26 cellular contexts compared by ENCODE assay signal in genomic region chr12:52630104-52630500, GRCh38. TPM values are rescaled to one million over a fixed set of nuclear protein-coding genes. Genes with fewer than 3 reads are reported as not detected.
DNase-seq lines count a peak whose midpoint lies in the region; ATAC-seq and TF ChIP-seq lines count a peak whose summit lies in the region.
"Had no signal": no experiment of that assay in that cellular context is flagged by ENCODE, and none has a peak within 500 bp of the region (broad histone marks: within the 10 kb centered on the region; RNA-seq: fewer than 3 reads in every experiment).

No MANE protein-coding gene starts in this region.

- H3K9me3 ChIP-seq in CD4-positive, alpha-beta T cell (ENCODE audit: control insufficient read depth, low read length): no peaks in the 10 kb centered on the region
- no peaks in the 10 kb centered on the region for H3K9me3 ChIP-seq in HAP-1
- H3K9me3 ChIP-seq: ascending aorta, BE2C, sigmoid colon had no signal

- H3K27ac ChIP-seq in CD4-positive, alpha-beta T cell (ENCODE audit: low read depth, low read length): no peak overlapping the region
- H3K27ac ChIP-seq: ascending aorta, sigmoid colon had no signal

- no peak overlapping the region for H3K4me3 ChIP-seq in HAP-1
- H3K4me3 ChIP-seq: ascending aorta, GM12878, GM23338, sigmoid colon had no signal

- ATAC-seq in activated CD8-positive, alpha-beta T cell treated with anti-CD3 and anti-CD28 coated beads, Interleukin-2, amount 10 ng/mL, durations not matched to agents 7 days and 5 days: no peak
- ATAC-seq in activated CD8-positive, alpha-beta T cell treated with anti-CD3 and anti-CD28 coated beads for 36 hours: no peak
- ATAC-seq in CD4-positive, alpha-beta T cell (ENCODE audit: poor library complexity): no peak
- ATAC-seq in activated naive CD8-positive, alpha-beta T cell treated with anti-CD3 and anti-CD28 coated beads, Interleukin-2, amount 10 ng/mL, durations not matched to agents 7 days and 5 days (ENCODE audit: low read depth): no peak
- ATAC-seq in natural killer cell treated with Interleukin-12 subunit alpha and Interleukin-12 subunit beta and Interleukin-15 and Interleukin-18, amount 100 ng/mL, for 72 hours: peak in 1 of 2 donors; percentile 52
- ATAC-seq: GM12878, GM23338 had no signal

- H3K9me3 Mint-ChIP-seq in activated CD8-positive, alpha-beta T cell treated with anti-CD3 and anti-CD28 coated beads, Interleukin-2, amount 10 ng/mL, durations not matched to agents 7 days and 5 days (ENCODE audit: insufficient read depth): no peaks in the 10 kb centered on the region
- H3K9me3 Mint-ChIP-seq in activated CD8-positive, alpha-beta T cell treated with anti-CD3 and anti-CD28 coated beads for 36 hours: no peaks in the 10 kb centered on the region
- H3K9me3 Mint-ChIP-seq in CD4-positive, alpha-beta T cell: no peaks in the 10 kb centered on the region
- H3K9me3 Mint-ChIP-seq in activated naive CD8-positive, alpha-beta T cell treated with anti-CD3 and anti-CD28 coated beads, Interleukin-2, amount 10 ng/mL, durations not matched to agents 7 days and 5 days: no peaks in the 10 kb centered on the region
- H3K9me3 Mint-ChIP-seq in natural killer cell treated with Interleukin-12 subunit alpha and Interleukin-12 subunit beta and Interleukin-15 and Interleukin-18, amount 100 ng/mL, for 72 hours: no peaks in the 10 kb centered on the region
- H3K9me3 Mint-ChIP-seq: activated B cell treated with CpG ODN at 0.5 μM for 24 hours; dendritic cell treated with granulocyte-macrophage colony-stimulating factor and Interleukin-4, amounts not matched to agents 40 ng/mL and 50 ng/mL, for 4 days; GM23338; neural crest cell had no signal

- POLR2A ChIA-PET in activated CD8-positive, alpha-beta T cell treated with anti-CD3 and anti-CD28 coated beads, Interleukin-2, amount 10 ng/mL, durations not matched to agents 7 days and 5 days (lab: Charles Lee): no interaction called here
- POLR2A ChIA-PET in activated CD8-positive, alpha-beta T cell treated with anti-CD3 and anti-CD28 coated beads for 36 hours (lab: Charles Lee): no interaction called here
- POLR2A ChIA-PET in CD4-positive, alpha-beta T cell (lab: Charles Lee): interaction anchor here (1.0 to 2.2 kb wide), 4 partner anchors 11 to 44 kb away, joined by 3 to 15 read pairs (median 5); partner anchors contain the start of gene KRT73
- POLR2A ChIA-PET in activated naive CD8-positive, alpha-beta T cell treated with anti-CD3 and anti-CD28 coated beads, Interleukin-2, amount 10 ng/mL, durations not matched to agents 7 days and 5 days (lab: Charles Lee): interaction anchor here (0.5 to 0.7 kb wide), 2 partner anchors 14 to 75 kb away, joined by 3 read pairs; no protein-coding TSS in a partner anchor

- intact Hi-C loops in activated CD8-positive, alpha-beta T cell treated with anti-CD3 and anti-CD28 coated beads for 36 hours (cut with micrococcal nuclease): no loop called here
- intact Hi-C loops in CD4-positive, alpha-beta T cell (cut with DNase I, micrococcal nuclease): no loop called here

- CTCF ChIA-PET in activated CD8-positive, alpha-beta T cell treated with anti-CD3 and anti-CD28 coated beads, Interleukin-2, amount 10 ng/mL, durations not matched to agents 7 days and 5 days (lab: Charles Lee): interaction anchor here (0.7 to 1.0 kb wide), 3 partner anchors 20 to 249 kb away, joined by 3 to 4 read pairs (median 4); no protein-coding TSS in a partner anchor
- CTCF ChIA-PET in activated CD8-positive, alpha-beta T cell treated with anti-CD3 and anti-CD28 coated beads for 36 hours (lab: Charles Lee): no interaction called here
- CTCF ChIA-PET in CD4-positive, alpha-beta T cell (lab: Charles Lee): no interaction called here

- TF ChIP-seq CTCF in activated CD8-positive, alpha-beta T cell treated with anti-CD3 and anti-CD28 coated beads for 36 hours (IDR thresholded peaks at IDR 0.05): no peak
- no peak for TF ChIP-seq CTCF in CD4-positive, alpha-beta T cell (IDR thresholded peaks at IDR 0.05)

- H3K27me3 ChIP-seq in CD4-positive, alpha-beta T cell (ENCODE audit: control insufficient read depth, insufficient read depth, low read length): no peaks in the 10 kb centered on the region
- H3K27me3 ChIP-seq in HAP-1 (ENCODE audit: low read depth): peaks cover 3% of the 10 kb centered on the region; the same call in 1 of the 2 replicates
- H3K27me3 ChIP-seq: ascending aorta, sigmoid colon had no signal

- no peak overlapping the region for H3K4me3 Mint-ChIP-seq in activated CD8-positive, alpha-beta T cell treated with anti-CD3 and anti-CD28 coated beads, Interleukin-2, amount 10 ng/mL, durations not matched to agents 7 days and 5 days
- no peak overlapping the region for H3K4me3 Mint-ChIP-seq in activated CD8-positive, alpha-beta T cell treated with anti-CD3 and anti-CD28 coated beads for 36 hours
- peak overlapping the region; percentile 91 for H3K4me3 Mint-ChIP-seq in CD4-positive, alpha-beta T cell
- no peak overlapping the region for H3K4me3 Mint-ChIP-seq in activated naive CD8-positive, alpha-beta T cell treated with anti-CD3 and anti-CD28 coated beads, Interleukin-2, amount 10 ng/mL, durations not matched to agents 7 days and 5 days
- peak overlapping the region; percentile 10 for H3K4me3 Mint-ChIP-seq in natural killer cell treated with Interleukin-12 subunit alpha and Interleukin-12 subunit beta and Interleukin-15 and Interleukin-18, amount 100 ng/mL, for 72 hours
- H3K4me3 Mint-ChIP-seq: activated B cell treated with CpG ODN at 0.5 μM for 24 hours; dendritic cell treated with granulocyte-macrophage colony-stimulating factor and Interleukin-4, amounts not matched to agents 40 ng/mL and 50 ng/mL, for 4 days; GM23338; neural crest cell had no signal

- peaks cover 2% of the 10 kb centered on the region for H3K36me3 Mint-ChIP-seq in activated CD8-positive, alpha-beta T cell treated with anti-CD3 and anti-CD28 coated beads, Interleukin-2, amount 10 ng/mL, durations not matched to agents 7 days and 5 days (ENCODE audit: low read depth)
- no peaks in the 10 kb centered on the region for H3K36me3 Mint-ChIP-seq in activated CD8-positive, alpha-beta T cell treated with anti-CD3 and anti-CD28 coated beads for 36 hours (ENCODE audit: low read depth)
- peaks cover 10% of the 10 kb centered on the region for H3K36me3 Mint-ChIP-seq in CD4-positive, alpha-beta T cell (ENCODE audit: low read depth)
- no peaks in the 10 kb centered on the region for H3K36me3 Mint-ChIP-seq in activated naive CD8-positive, alpha-beta T cell treated with anti-CD3 and anti-CD28 coated beads, Interleukin-2, amount 10 ng/mL, durations not matched to agents 7 days and 5 days
- H3K36me3 Mint-ChIP-seq in natural killer cell treated with Interleukin-12 subunit alpha and Interleukin-12 subunit beta and Interleukin-15 and Interleukin-18, amount 100 ng/mL, for 72 hours: no peaks in the 10 kb centered on the region

- peaks cover 7% of the 10 kb centered on the region for H3K27me3 Mint-ChIP-seq in activated CD8-positive, alpha-beta T cell treated with anti-CD3 and anti-CD28 coated beads, Interleukin-2, amount 10 ng/mL, durations not matched to agents 7 days and 5 days (ENCODE audit: low read depth)
- no peaks in the 10 kb centered on the region for H3K27me3 Mint-ChIP-seq in activated CD8-positive, alpha-beta T cell treated with anti-CD3 and anti-CD28 coated beads for 36 hours
- no peaks in the 10 kb centered on the region for H3K27me3 Mint-ChIP-seq in CD4-positive, alpha-beta T cell
- H3K27me3 Mint-ChIP-seq in activated naive CD8-positive, alpha-beta T cell treated with anti-CD3 and anti-CD28 coated beads, Interleukin-2, amount 10 ng/mL, durations not matched to agents 7 days and 5 days: peaks cover 5% of the 10 kb centered on the region
- H3K27me3 Mint-ChIP-seq in natural killer cell treated with Interleukin-12 subunit alpha and Interleukin-12 subunit beta and Interleukin-15 and Interleukin-18, amount 100 ng/mL, for 72 hours: no peaks in the 10 kb centered on the region

- peak overlapping the region; percentile 79 for H3K27ac Mint-ChIP-seq in activated CD8-positive, alpha-beta T cell treated with anti-CD3 and anti-CD28 coated beads, Interleukin-2, amount 10 ng/mL, durations not matched to agents 7 days and 5 days
- no peak overlapping the region for H3K27ac Mint-ChIP-seq in activated CD8-positive, alpha-beta T cell treated with anti-CD3 and anti-CD28 coated beads for 36 hours
- peak overlapping the region; percentile 89 for H3K27ac Mint-ChIP-seq in CD4-positive, alpha-beta T cell
- H3K27ac Mint-ChIP-seq in activated naive CD8-positive, alpha-beta T cell treated with anti-CD3 and anti-CD28 coated beads, Interleukin-2, amount 10 ng/mL, durations not matched to agents 7 days and 5 days: no peak overlapping the region
- peak overlapping the region in 1 of 2 donors; percentile 62 for H3K27ac Mint-ChIP-seq in natural killer cell treated with Interleukin-12 subunit alpha and Interleukin-12 subunit beta and Interleukin-15 and Interleukin-18, amount 100 ng/mL, for 72 hours
- H3K27ac Mint-ChIP-seq: activated B cell treated with CpG ODN at 0.5 μM for 24 hours; dendritic cell treated with granulocyte-macrophage colony-stimulating factor and Interleukin-4, amounts not matched to agents 40 ng/mL and 50 ng/mL, for 4 days; GM23338; progenitor cell of endocrine pancreas had no signal

- H3K4me1 Mint-ChIP-seq in activated CD8-positive, alpha-beta T cell treated with anti-CD3 and anti-CD28 coated beads, Interleukin-2, amount 10 ng/mL, durations not matched to agents 7 days and 5 days (ENCODE audit: low read depth): peaks cover 63% of the 10 kb centered on the region
- peaks cover 56% of the 10 kb centered on the region for H3K4me1 Mint-ChIP-seq in activated CD8-positive, alpha-beta T cell treated with anti-CD3 and anti-CD28 coated beads for 36 hours (ENCODE audit: low read depth)
- peaks cover 89% of the 10 kb centered on the region for H3K4me1 Mint-ChIP-seq in CD4-positive, alpha-beta T cell (ENCODE audit: low read depth)
- peaks cover 41% of the 10 kb centered on the region for H3K4me1 Mint-ChIP-seq in activated naive CD8-positive, alpha-beta T cell treated with anti-CD3 and anti-CD28 coated beads, Interleukin-2, amount 10 ng/mL, durations not matched to agents 7 days and 5 days
- peaks cover 44 to 64% of the 10 kb centered on the region in 2 donors for H3K4me1 Mint-ChIP-seq in natural killer cell treated with Interleukin-12 subunit alpha and Interleukin-12 subunit beta and Interleukin-15 and Interleukin-18, amount 100 ng/mL, for 72 hours (ENCODE audit: low read depth in 2 of 2)
- H3K4me1 Mint-ChIP-seq: activated B cell treated with CpG ODN at 0.5 μM for 24 hours, neural crest cell had no signal

- no peaks in the 10 kb centered on the region for H3K4me1 ChIP-seq in HAP-1
- H3K4me1 ChIP-seq: ascending aorta, BE2C had no signal

- DNase-seq in activated CD8-positive, alpha-beta T cell treated with anti-CD3 and anti-CD28 coated beads, Interleukin-2, amount 10 ng/mL, durations not matched to agents 7 days and 5 days: no peak
- DNase-seq in activated CD8-positive, alpha-beta T cell treated with anti-CD3 and anti-CD28 coated beads for 36 hours: no peak
- DNase-seq in CD4-positive, alpha-beta T cell: no peak
- DNase-seq in activated naive CD8-positive, alpha-beta T cell treated with anti-CD3 and anti-CD28 coated beads, Interleukin-2, amount 10 ng/mL, durations not matched to agents 7 days and 5 days: peak; percentile 24
- no peak for DNase-seq in natural killer cell treated with Interleukin-12 subunit alpha and Interleukin-12 subunit beta and Interleukin-15 and Interleukin-18, amount 100 ng/mL, for 72 hours (ENCODE audit: low spot score)
- no peak for DNase-seq in HAP-1 (ENCODE audit: low spot score in 2 of 2)
- DNase-seq in mucosa of gallbladder (ENCODE audit: low spot score): no peak
- no peak for DNase-seq in stimulated activated CD4-positive, alpha-beta T cell treated with anti-CD3 and anti-CD28 coated beads, Interleukin-4, amount 100 ng/mL, for 1 hour
- DNase-seq: activated B cell treated with CpG ODN at 0.5 μM for 24 hours; activated effector memory CD4-positive, alpha-beta T cell treated with anti-CD3 and anti-CD28 coated beads, Interleukin-2, amount 50 U/mL, for 16 hours; BE2C; Calu3; Karpas-422; NCI-H187 treated with DMSO at 0.1 percent for 48 hours; NCI-H526; SHP77 treated with DMSO at 0.1 percent for 48 hours; sigmoid colon; SW 1271 had no signal

- H3K36me3 ChIP-seq in HAP-1 (replicated peaks): no peaks in the 10 kb centered on the region
- H3K36me3 ChIP-seq: ascending aorta, BE2C, sigmoid colon had no signal

- in situ Hi-C loops in HAP-1 (cut with MboI; ENCODE audit: low sequenced_read_pairs): no loop called here

RNA-seq across cellular contexts. Expression of gene KRT73, which starts 11.7 kb away (rescaled TPM):
- under 1 TPM; 0.45 to 0.91 TPM for total RNA-seq in activated CD8-positive, alpha-beta T cell treated with anti-CD3 and anti-CD28 coated beads, Interleukin-2, amount 10 ng/mL, durations not matched to agents 7 days and 5 days
- total RNA-seq in activated CD8-positive, alpha-beta T cell treated with anti-CD3 and anti-CD28 coated beads for 36 hours: under 1 TPM in 1 of 2 experiments, not detected in 1; 0.20 TPM
- 10 to 100 TPM; 67.2 to 69.7 TPM for total RNA-seq in CD4-positive, alpha-beta T cell
- under 1 TPM; 0.42 to 0.60 TPM for total RNA-seq in activated naive CD8-positive, alpha-beta T cell treated with anti-CD3 and anti-CD28 coated beads, Interleukin-2, amount 10 ng/mL, durations not matched to agents 7 days and 5 days
- total RNA-seq in natural killer cell treated with Interleukin-12 subunit alpha and Interleukin-12 subunit beta and Interleukin-15 and Interleukin-18, amount 100 ng/mL, for 72 hours: under 1 TPM in 1 of 2 donors, not detected in 1; 0.52 TPM
- not detected for total RNA-seq in mucosa of gallbladder
- total RNA-seq: activated B cell treated with CpG ODN at 0.5 μM for 24 hours, ascending aorta, Calu3, cardiac septum, fibroblast of lung, GM12878, GM23338, neural crest cell, progenitor cell of endocrine pancreas, sigmoid colon had no signal

RNA-seq across cellular contexts. Expression of gene KRT2, which starts 21.9 kb away (rescaled TPM):
- total RNA-seq in activated CD8-positive, alpha-beta T cell treated with anti-CD3 and anti-CD28 coated beads, Interleukin-2, amount 10 ng/mL, durations not matched to agents 7 days and 5 days: under 1 TPM in 1 of 2 experiments, not detected in 1; 0.10 TPM
- not detected for total RNA-seq in activated CD8-positive, alpha-beta T cell treated with anti-CD3 and anti-CD28 coated beads for 36 hours
- 1 to 10 TPM; 1.7 to 2.1 TPM for total RNA-seq in CD4-positive, alpha-beta T cell
- total RNA-seq in activated naive CD8-positive, alpha-beta T cell treated with anti-CD3 and anti-CD28 coated beads, Interleukin-2, amount 10 ng/mL, durations not matched to agents 7 days and 5 days: not detected
- not detected for total RNA-seq in natural killer cell treated with Interleukin-12 subunit alpha and Interleukin-12 subunit beta and Interleukin-15 and Interleukin-18, amount 100 ng/mL, for 72 hours
- not detected for total RNA-seq in mucosa of gallbladder
- total RNA-seq: activated B cell treated with CpG ODN at 0.5 μM for 24 hours, ascending aorta, Calu3, cardiac septum, fibroblast of lung, GM23338, neural crest cell, progenitor cell of endocrine pancreas, sigmoid colon had no signal

RNA-seq across cellular contexts. Expression of gene KRT72, which starts 28.8 kb away (rescaled TPM):
- under 1 TPM; 0.40 to 0.44 TPM for total RNA-seq in activated CD8-positive, alpha-beta T cell treated with anti-CD3 and anti-CD28 coated beads, Interleukin-2, amount 10 ng/mL, durations not matched to agents 7 days and 5 days
- under 1 TPM; 0.16 to 0.32 TPM for total RNA-seq in activated CD8-positive, alpha-beta T cell treated with anti-CD3 and anti-CD28 coated beads for 36 hours
- total RNA-seq in CD4-positive, alpha-beta T cell: 10 to 100 TPM; 82.2 to 83.4 TPM
- total RNA-seq in activated naive CD8-positive, alpha-beta T cell treated with anti-CD3 and anti-CD28 coated beads, Interleukin-2, amount 10 ng/mL, durations not matched to agents 7 days and 5 days: under 1 TPM; 0.65 to 0.67 TPM
- under 1 TPM in 1 of 2 donors, not detected in 1; 0.43 TPM for total RNA-seq in natural killer cell treated with Interleukin-12 subunit alpha and Interleukin-12 subunit beta and Interleukin-15 and Interleukin-18, amount 100 ng/mL, for 72 hours
- total RNA-seq in mucosa of gallbladder: not detected
- total RNA-seq: activated B cell treated with CpG ODN at 0.5 μM for 24 hours, ascending aorta, Calu3, cardiac septum, fibroblast of lung, GM12878, GM23338, neural crest cell, progenitor cell of endocrine pancreas, sigmoid colon had no signal

RNA-seq across cellular contexts. Expression of gene KRT1, which starts 50.1 kb away (rescaled TPM):
- not detected for total RNA-seq in activated CD8-positive, alpha-beta T cell treated with anti-CD3 and anti-CD28 coated beads, Interleukin-2, amount 10 ng/mL, durations not matched to agents 7 days and 5 days
- not detected for total RNA-seq in activated CD8-positive, alpha-beta T cell treated with anti-CD3 and anti-CD28 coated beads for 36 hours
- 1 to 10 TPM; 3.9 to 4.0 TPM for total RNA-seq in CD4-positive, alpha-beta T cell
- total RNA-seq in activated naive CD8-positive, alpha-beta T cell treated with anti-CD3 and anti-CD28 coated beads, Interleukin-2, amount 10 ng/mL, durations not matched to agents 7 days and 5 days: not detected
- total RNA-seq in natural killer cell treated with Interleukin-12 subunit alpha and Interleukin-12 subunit beta and Interleukin-15 and Interleukin-18, amount 100 ng/mL, for 72 hours: not detected
- total RNA-seq in mucosa of gallbladder: 2.9 TPM
- total RNA-seq: activated B cell treated with CpG ODN at 0.5 μM for 24 hours, ascending aorta, Calu3, cardiac septum, fibroblast of lung, GM12878, GM23338, neural crest cell, progenitor cell of endocrine pancreas, sigmoid colon had no signal

RNA-seq across cellular contexts. Expression of gene KRT74, which starts 56.5 kb away (rescaled TPM):
- total RNA-seq in activated CD8-positive, alpha-beta T cell treated with anti-CD3 and anti-CD28 coated beads, Interleukin-2, amount 10 ng/mL, durations not matched to agents 7 days and 5 days: not detected
- not detected for total RNA-seq in activated CD8-positive, alpha-beta T cell treated with anti-CD3 and anti-CD28 coated beads for 36 hours
- under 1 TPM; 0.30 to 0.34 TPM for total RNA-seq in CD4-positive, alpha-beta T cell
- total RNA-seq in activated naive CD8-positive, alpha-beta T cell treated with anti-CD3 and anti-CD28 coated beads, Interleukin-2, amount 10 ng/mL, durations not matched to agents 7 days and 5 days: not detected
- not detected for total RNA-seq in natural killer cell treated with Interleukin-12 subunit alpha and Interleukin-12 subunit beta and Interleukin-15 and Interleukin-18, amount 100 ng/mL, for 72 hours
- total RNA-seq in mucosa of gallbladder: not detected
- total RNA-seq: activated B cell treated with CpG ODN at 0.5 μM for 24 hours, ascending aorta, Calu3, cardiac septum, fibroblast of lung, GM12878, GM23338, neural crest cell, progenitor cell of endocrine pancreas, sigmoid colon had no signal

Comparison
In these comparisons a context has a peak if more than half of its experiments do, and no peak if none do; other contexts are left out.
1. H3K27ac Mint-ChIP-seq: peak in activated CD8-positive, alpha-beta T cell treated with anti-CD3 and anti-CD28 coated beads, Interleukin-2, amount 10 ng/mL, durations not matched to agents 7 days and 5 days (single experiment) and CD4-positive, alpha-beta T cell (single experiment); none in activated CD8-positive, alpha-beta T cell treated with anti-CD3 and anti-CD28 coated beads for 36 hours (single experiment) and activated naive CD8-positive, alpha-beta T cell treated with anti-CD3 and anti-CD28 coated beads, Interleukin-2, amount 10 ng/mL, durations not matched to agents 7 days and 5 days (single experiment).
2. H3K4me3 Mint-ChIP-seq: peak in CD4-positive, alpha-beta T cell (single experiment) and natural killer cell treated with Interleukin-12 subunit alpha and Interleukin-12 subunit beta and Interleukin-15 and Interleukin-18, amount 100 ng/mL, for 72 hours (single experiment); none in activated CD8-positive, alpha-beta T cell treated with anti-CD3 and anti-CD28 coated beads, Interleukin-2, amount 10 ng/mL, durations not matched to agents 7 days and 5 days (single experiment), activated CD8-positive, alpha-beta T cell treated with anti-CD3 and anti-CD28 coated beads for 36 hours (single experiment) and activated naive CD8-positive, alpha-beta T cell treated with anti-CD3 and anti-CD28 coated beads, Interleukin-2, amount 10 ng/mL, durations not matched to agents 7 days and 5 days (single experiment).
3. RNA of gene KRT73, which starts 11.7 kb away (total RNA-seq): 67.2 to 69.7 TPM in CD4-positive, alpha-beta T cell; 0.45 to 0.91 TPM in activated CD8-positive, alpha-beta T cell treated with anti-CD3 and anti-CD28 coated beads, Interleukin-2, amount 10 ng/mL, durations not matched to agents 7 days and 5 days, 0.42 to 0.60 TPM in activated naive CD8-positive, alpha-beta T cell treated with anti-CD3 and anti-CD28 coated beads, Interleukin-2, amount 10 ng/mL, durations not matched to agents 7 days and 5 days, 0.52 TPM in natural killer cell treated with Interleukin-12 subunit alpha and Interleukin-12 subunit beta and Interleukin-15 and Interleukin-18, amount 100 ng/mL, for 72 hours, 0.20 TPM in activated CD8-positive, alpha-beta T cell treated with anti-CD3 and anti-CD28 coated beads for 36 hours and not detected in mucosa of gallbladder (single experiment); every median in the first group is over 10 times any median in the second.
4. RNA of gene KRT72, which starts 28.8 kb away (total RNA-seq): 82.2 to 83.4 TPM in CD4-positive, alpha-beta T cell; 0.65 to 0.67 TPM in activated naive CD8-positive, alpha-beta T cell treated with anti-CD3 and anti-CD28 coated beads, Interleukin-2, amount 10 ng/mL, durations not matched to agents 7 days and 5 days, 0.40 to 0.44 TPM in activated CD8-positive, alpha-beta T cell treated with anti-CD3 and anti-CD28 coated beads, Interleukin-2, amount 10 ng/mL, durations not matched to agents 7 days and 5 days, 0.43 TPM in natural killer cell treated with Interleukin-12 subunit alpha and Interleukin-12 subunit beta and Interleukin-15 and Interleukin-18, amount 100 ng/mL, for 72 hours, 0.16 to 0.32 TPM in activated CD8-positive, alpha-beta T cell treated with anti-CD3 and anti-CD28 coated beads for 36 hours and not detected in mucosa of gallbladder (single experiment); every median in the first group is over 10 times any median in the second.
5. POLR2A ChIA-PET loops: an anchor here in CD4-positive, alpha-beta T cell (1.0 to 2.2 kb wide) and activated naive CD8-positive, alpha-beta T cell treated with anti-CD3 and anti-CD28 coated beads, Interleukin-2, amount 10 ng/mL, durations not matched to agents 7 days and 5 days (0.5 to 0.7 kb wide); none called in activated CD8-positive, alpha-beta T cell treated with anti-CD3 and anti-CD28 coated beads, Interleukin-2, amount 10 ng/mL, durations not matched to agents 7 days and 5 days and activated CD8-positive, alpha-beta T cell treated with anti-CD3 and anti-CD28 coated beads for 36 hours.